In genomic region chr1:226586650-226587443, GRCh38 we compare ENCODE assay signal across 17 cellular contexts. TPM values are rescaled to one million over a fixed set of nuclear protein-coding genes. Genes with fewer than 3 reads are reported as not detected.
A peak's percentile ranks its signal among the peaks of the same experiment; 100 is the strongest.
DNase-seq lines count a peak whose midpoint lies in the region; ATAC-seq and TF ChIP-seq lines count a peak whose summit lies in the region.
"Had no signal": no experiment of that assay in that cellular context is flagged by ENCODE, and none has a peak within 500 bp of the region (broad histone marks: within the 10 kb centered on the region; RNA-seq: fewer than 3 reads in every experiment).

No MANE protein-coding gene starts in this region.

- H3K4me2 ChIP-seq in neuronal stem cell (ENCODE audit: insufficient read depth, low read length, poor library complexity, severe bottlenecking): no peak overlapping the region
- H3K4me2 ChIP-seq: BLaER1 treated with 17β-estradiol and CSF1 and Interleukin-3, amounts not matched to agents 10 nM and 100 nM had no signal

- WGBS in neuronal stem cell (ENCODE audit: extremely low coverage in 2 of 2, insufficient read length in 2 of 2, insufficient replicate concordance in 1 of 2), 2 donors: no CpG with 5 or more reads among the region's 16 CpGs

- H3K79me1 ChIP-seq in neuronal stem cell (ENCODE audit: low read depth, low read length): no peaks in the 10 kb centered on the region

- no peak overlapping the region for H3K18ac ChIP-seq in neuronal stem cell (ENCODE audit: low read length)

- CTCF ChIA-PET in WTC11 (lab: Charles Lee): interaction anchor here (0.5 to 2.5 kb wide), 4 partner anchors 17 to 39 kb away, joined by 3 to 8 read pairs (median 6); no protein-coding TSS in a partner anchor

- in situ Hi-C loops in Caki2 (cut with HindIII; ENCODE audit: low pct_unique_long_range_greater_than_20kb, low sequenced_read_pairs): no loop called here

- no peak overlapping the region for H3K4me3 ChIP-seq in epithelial cell of proximal tubule (ENCODE audit: low read depth, low read length)
- no peak overlapping the region for H3K4me3 ChIP-seq in neuronal stem cell (ENCODE audit: low read length in 2 of 2)
- H3K4me3 ChIP-seq: BLaER1 treated with 17β-estradiol and CSF1 and Interleukin-3, amounts not matched to agents 10 nM and 100 nM had no signal

- peaks cover 11% of the 10 kb centered on the region for H3K4me1 Mint-ChIP-seq in WTC11
- H3K4me1 Mint-ChIP-seq in nephron progenitor cell: peaks cover 26% of the 10 kb centered on the region

- H2BK120ac ChIP-seq in neuronal stem cell (ENCODE audit: low read depth, low read length): no peak overlapping the region

- peak; percentile 33 for DNase-seq in Caki2 (ENCODE audit: low read depth)
- peak; percentile 31 for DNase-seq in epithelial cell of proximal tubule (ENCODE audit: low read depth)
- peak; percentile 88 for DNase-seq in kidney tubule cell (ENCODE audit: low spot score)
- DNase-seq in neuronal stem cell (ENCODE audit: low spot score): no peak
- no peak for DNase-seq in WTC11 (ENCODE audit: low spot score)
- DNase-seq in nephron progenitor cell: no peak
- no peak for DNase-seq in NCI-H526 (lab: John Stamatoyannopoulos, UW)
- DNase-seq: 8988T; CD4-positive, CD25-positive, alpha-beta regulatory T cell; DMS153; DMS79 treated with DMSO at 0.1 percent for 48 hours; EL; GOT3; H9 had no signal

- H3K4ac ChIP-seq in neuronal stem cell (ENCODE audit: low read length): no peak overlapping the region

- H3K27ac Mint-ChIP-seq in WTC11 (no peak overlapping the region), nephron progenitor cell (no peak overlapping the region)
- H3K27ac Mint-ChIP-seq: CD4-positive, CD25-positive, alpha-beta regulatory T cell; H9 had no signal

- no peaks in the 10 kb centered on the region for H3K36me3 ChIP-seq in neuronal stem cell (replicated peaks in 1 of 2; ENCODE audit: control insufficient read depth in 2 of 2, insufficient read depth in 2 of 2, low read length in 2 of 2)
- H3K36me3 ChIP-seq: BLaER1 treated with 17β-estradiol and CSF1 and Interleukin-3, amounts not matched to agents 10 nM and 100 nM had no signal

- no peaks in the 10 kb centered on the region for H3K9me3 ChIP-seq in neuronal stem cell (replicated peaks in 1 of 2; ENCODE audit: control insufficient read depth in 2 of 2, insufficient read depth in 1 of 2, low read depth in 1 of 2, low read length in 2 of 2)
- H3K9me3 ChIP-seq: BLaER1 treated with 17β-estradiol and CSF1 and Interleukin-3, amounts not matched to agents 10 nM and 100 nM had no signal

- no peak overlapping the region for H2AK5ac ChIP-seq in neuronal stem cell (ENCODE audit: low read depth, low read length)

- H4K91ac ChIP-seq in neuronal stem cell (ENCODE audit: low read depth, low read length, poor library complexity): no peak overlapping the region

- POLR2A ChIA-PET in WTC11 (lab: Charles Lee): no interaction called here

- peaks cover 0 to 4% of the 10 kb centered on the region in 2 donors for H3K4me1 ChIP-seq in neuronal stem cell (ENCODE audit: control insufficient read depth in 2 of 2, insufficient read depth in 1 of 2, low read depth in 1 of 2, low read length in 2 of 2)

- H2BK12ac ChIP-seq in neuronal stem cell (ENCODE audit: low read length): no peak overlapping the region

- no peaks in the 10 kb centered on the region for H3K9me3 Mint-ChIP-seq in WTC11
- no peaks in the 10 kb centered on the region for H3K9me3 Mint-ChIP-seq in nephron progenitor cell
- H3K9me3 Mint-ChIP-seq: CD4-positive, CD25-positive, alpha-beta regulatory T cell; H9 had no signal

- H2BK15ac ChIP-seq in neuronal stem cell (ENCODE audit: low read length): no peak overlapping the region

- H3K9ac ChIP-seq in neuronal stem cell (ENCODE audit: low read depth, low read length, poor library complexity): peak overlapping the region; percentile 9
- H3K9ac ChIP-seq: BLaER1 treated with 17β-estradiol and CSF1 and Interleukin-3, amounts not matched to agents 10 nM and 100 nM had no signal

- H4K8ac ChIP-seq in neuronal stem cell (ENCODE audit: low read depth, low read length): no peak overlapping the region

- no peak overlapping the region for H3K4me3 Mint-ChIP-seq in WTC11
- no peak overlapping the region for H3K4me3 Mint-ChIP-seq in nephron progenitor cell
- H3K4me3 Mint-ChIP-seq: CD4-positive, CD25-positive, alpha-beta regulatory T cell; H9 had no signal

- ATAC-seq in WTC11 (no peak), GM18909 (IDR thresholded peaks at IDR 0.05; ENCODE audit: poor library complexity, unreplicated experiment) (no peak)

- TF ChIP-seq CTCF in epithelial cell of proximal tubule (conservative IDR thresholded peaks at IDR 0.05; ENCODE audit: low read depth, low read length) (no peak), WTC11 (IDR thresholded peaks at IDR 0.05) (no peak), nephron progenitor cell (IDR thresholded peaks at IDR 0.05) (no peak)

- no peak overlapping the region for H2BK5ac ChIP-seq in neuronal stem cell (ENCODE audit: low read length)

- peak overlapping the region; percentile 16 for H3K23ac ChIP-seq in neuronal stem cell (ENCODE audit: low read depth, low read length, poor library complexity)

- peaks cover 0 to 39% (median 2%) of the 10 kb centered on the region in 3 experiments for H3K27me3 ChIP-seq in neuronal stem cell (ENCODE audit: control insufficient read depth in 3 of 3, insufficient read depth in 3 of 3, low read depth in 1 of 3, low read length in 3 of 3)
- H3K27me3 ChIP-seq: BLaER1 treated with 17β-estradiol and CSF1 and Interleukin-3, amounts not matched to agents 10 nM and 100 nM had no signal

- no peak overlapping the region for H3K27ac ChIP-seq in neuronal stem cell (replicated peaks; ENCODE audit: low read length)
- H3K27ac ChIP-seq: BLaER1 treated with 17β-estradiol and CSF1 and Interleukin-3, amounts not matched to agents 10 nM and 100 nM had no signal

- H3K36me3 Mint-ChIP-seq in WTC11: no peaks in the 10 kb centered on the region
- H3K36me3 Mint-ChIP-seq in nephron progenitor cell (ENCODE audit: low read depth): no peaks in the 10 kb centered on the region
- H3K36me3 Mint-ChIP-seq: CD4-positive, CD25-positive, alpha-beta regulatory T cell had no signal

- H3K27me3 Mint-ChIP-seq in WTC11 (ENCODE audit: low read depth): no peaks in the 10 kb centered on the region
- peaks cover 17% of the 10 kb centered on the region for H3K27me3 Mint-ChIP-seq in nephron progenitor cell (ENCODE audit: low read depth, poor library complexity)

- peak overlapping the region; percentile 11 for H3K14ac ChIP-seq in neuronal stem cell (ENCODE audit: low read length)

- no peak overlapping the region for H2AFZ ChIP-seq in neuronal stem cell (ENCODE audit: low read length)

TF ChIP-seq in WTC11, 78 proteins besides CTCF, POLR2A, EP300 and RAD21 (continues in another document):
- TF ChIP-seq, protein P1, sequence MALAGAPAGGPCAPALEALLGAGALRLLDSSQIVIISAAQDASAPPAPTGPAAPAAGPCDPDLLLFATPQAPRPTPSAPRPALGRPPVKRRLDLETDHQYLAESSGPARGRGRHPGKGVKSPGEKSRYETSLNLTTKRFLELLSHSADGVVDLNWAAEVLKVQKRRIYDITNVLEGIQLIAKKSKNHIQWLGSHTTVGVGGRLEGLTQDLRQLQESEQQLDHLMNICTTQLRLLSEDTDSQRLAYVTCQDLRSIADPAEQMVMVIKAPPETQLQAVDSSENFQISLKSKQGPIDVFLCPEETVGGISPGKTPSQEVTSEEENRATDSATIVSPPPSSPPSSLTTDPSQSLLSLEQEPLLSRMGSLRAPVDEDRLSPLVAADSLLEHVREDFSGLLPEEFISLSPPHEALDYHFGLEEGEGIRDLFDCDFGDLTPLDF (CRISPR knock-in tag; IDR thresholded peaks at IDR 0.05): no peak
- TF ChIP-seq NR3C1 (CRISPR knock-in tag; conservative IDR thresholded peaks at IDR 0.05; ENCODE audit: low read depth) (no peak), MYBL2 (CRISPR knock-in tag; IDR thresholded peaks at IDR 0.05) (no peak), ZNF317 (CRISPR knock-in tag; IDR thresholded peaks at IDR 0.05; ENCODE audit: borderline replicate concordance, low read depth) (no peak), CREB1 (CRISPR knock-in tag; IDR thresholded peaks at IDR 0.05) (no peak), TEAD1 (CRISPR knock-in tag; IDR thresholded peaks at IDR 0.05) (no peak), CREM (CRISPR knock-in tag; IDR thresholded peaks at IDR 0.05) (no peak), RORB (CRISPR knock-in tag; IDR thresholded peaks at IDR 0.05) (no peak), NFE2L1 (CRISPR knock-in tag; IDR thresholded peaks at IDR 0.05) (no peak), MAX (CRISPR knock-in tag; IDR thresholded peaks at IDR 0.05) (no peak), JUN (CRISPR knock-in tag; IDR thresholded peaks at IDR 0.05) (no peak)
- TF ChIP-seq, protein P2, sequence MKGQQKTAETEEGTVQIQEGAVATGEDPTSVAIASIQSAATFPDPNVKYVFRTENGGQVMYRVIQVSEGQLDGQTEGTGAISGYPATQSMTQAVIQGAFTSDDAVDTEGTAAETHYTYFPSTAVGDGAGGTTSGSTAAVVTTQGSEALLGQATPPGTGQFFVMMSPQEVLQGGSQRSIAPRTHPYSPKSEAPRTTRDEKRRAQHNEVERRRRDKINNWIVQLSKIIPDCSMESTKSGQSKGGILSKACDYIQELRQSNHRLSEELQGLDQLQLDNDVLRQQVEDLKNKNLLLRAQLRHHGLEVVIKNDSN (CRISPR knock-in tag; IDR thresholded peaks at IDR 0.05): no peak
- TF ChIP-seq, protein P3, sequence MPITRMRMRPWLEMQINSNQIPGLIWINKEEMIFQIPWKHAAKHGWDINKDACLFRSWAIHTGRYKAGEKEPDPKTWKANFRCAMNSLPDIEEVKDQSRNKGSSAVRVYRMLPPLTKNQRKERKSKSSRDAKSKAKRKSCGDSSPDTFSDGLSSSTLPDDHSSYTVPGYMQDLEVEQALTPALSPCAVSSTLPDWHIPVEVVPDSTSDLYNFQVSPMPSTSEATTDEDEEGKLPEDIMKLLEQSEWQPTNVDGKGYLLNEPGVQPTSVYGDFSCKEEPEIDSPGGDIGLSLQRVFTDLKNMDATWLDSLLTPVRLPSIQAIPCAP (CRISPR knock-in tag; IDR thresholded peaks at IDR 0.05): no peak

RNA-seq across cellular contexts. Expression of gene STUM, which starts 38.3 kb away (rescaled TPM):
- total RNA-seq in Caki2 (2014; rRNA removed; shearing (Covaris generic); ENCODE audit: low replicate concordance): not detected in 2 replicates
- total RNA-seq in epithelial cell of proximal tubule: under 0.01 TPM in 1 of 2 replicates, not detected in the other
- polyA plus RNA-seq in neuronal stem cell (2013, experiment 1 of 2): 0.25 TPM
- 0.28 TPM for polyA plus RNA-seq in neuronal stem cell (2013, experiment 2 of 2)
- total RNA-seq in WTC11 (2021): 1.1 to 2.5 TPM (median 1.3 TPM) in 3 replicates
- total RNA-seq: CD4-positive, CD25-positive, alpha-beta regulatory T cell; HT-29 had no signal

Comparison
In these comparisons a context has a peak if more than half of its experiments do, and no peak if none do; other contexts are left out.
1. DNase-seq: peak in Caki2 (single experiment), epithelial cell of proximal tubule (single experiment) and kidney tubule cell (single experiment); none in neuronal stem cell (single experiment), WTC11 (single experiment), nephron progenitor cell (single experiment) and NCI-H526 (0 of 2).